ENCODE assay signal across 22 cellular contexts in genomic region chr9:126833020-126833419, GRCh38. TPM values are rescaled to one million over a fixed set of nuclear protein-coding genes. Genes with fewer than 3 reads are reported as not detected.
A peak's percentile ranks its signal among the peaks of the same experiment; 100 is the strongest.
DNase-seq lines count a peak whose midpoint lies in the region; ATAC-seq and TF ChIP-seq lines count a peak whose summit lies in the region.
"Had no signal": no experiment of that assay in that cellular context is flagged by ENCODE, and none has a peak within 500 bp of the region (broad histone marks: within the 10 kb centered on the region; RNA-seq: fewer than 3 reads in every experiment).

No MANE protein-coding gene starts in this region.

- no peaks in the 10 kb centered on the region for H3K27me3 ChIP-seq in mammary epithelial cell (ENCODE audit: insufficient read depth, low read length)
- no peaks in the 10 kb centered on the region for H3K27me3 ChIP-seq in layer of hippocampus (ENCODE audit: control insufficient read depth, insufficient read depth, low read length)
- H3K27me3 ChIP-seq in gastrocnemius medialis, result no peaks in the 10 kb centered on the region
- H3K27me3 ChIP-seq: BLaER1 had no signal

- H3K36me3 Mint-ChIP-seq in MCF 10A (ENCODE audit: insufficient read depth, unreplicated experiment) (peaks cover 80% of the 10 kb centered on the region), WTC11 (peaks cover 33% of the 10 kb centered on the region)

- H3K9me3 ChIP-seq in mammary epithelial cell (replicated peaks; ENCODE audit: insufficient read depth, low read length) (no peaks in the 10 kb centered on the region), gastrocnemius medialis (no peaks in the 10 kb centered on the region)
- H3K9me3 ChIP-seq: BLaER1 had no signal

- POLR2A ChIA-PET in MCF 10A (lab: Yijun Ruan, JAX), result interaction anchor here (0.9 to 1.5 kb wide), 2 partner anchors 24 to 27 kb away, joined by 3 to 5 read pairs; no protein-coding TSS in a partner anchor
- POLR2A ChIA-PET in WTC11 (lab: Charles Lee), result no interaction called here

- H3K36me3 ChIP-seq in mammary epithelial cell (ENCODE audit: insufficient read depth, low read length), result peaks cover 15% of the 10 kb centered on the region
- H3K36me3 ChIP-seq in gastrocnemius medialis, result peaks cover 0 to 53% of the 10 kb centered on the region in 2 donors

- WGBS in mammary epithelial cell (ENCODE audit: low coverage, missing lambda C conversion rate), result 90% methylated on average over 16 of the region's 24 CpGs

- in situ Hi-C loops in mammary epithelial cell (cut with MboI; ENCODE audit: low sequenced_read_pairs in 2 of 2) (no loop called here), gastrocnemius medialis (cut with MboI; ENCODE audit: low sequenced_read_pairs in 4 of 4) (no loop called here)

- H3K79me2 ChIP-seq in mammary epithelial cell (ENCODE audit: insufficient read depth, low read length), result peaks cover 74% of the 10 kb centered on the region

- TF ChIP-seq CTCF in MCF 10A (IDR thresholded peaks at IDR 0.05; ENCODE audit: unreplicated experiment) (no peak), mammary epithelial cell (conservative IDR thresholded peaks at IDR 0.05 in 1 of 2, IDR thresholded peaks at IDR 0.05 in 1 of 2; ENCODE audit: extremely low read depth in 1 of 2, insufficient read depth in 1 of 2, low read depth in 1 of 2, low read length in 2 of 2) (no peak), WTC11 (IDR thresholded peaks at IDR 0.05) (no peak), gastrocnemius medialis (IDR thresholded peaks at IDR 0.05 in 4 of 5, conservative IDR thresholded peaks at IDR 0.05 in 1 of 5) (no peak)

- H3K27ac Mint-ChIP-seq in MCF 10A (ENCODE audit: low read depth, unreplicated experiment) (peak overlapping the region; percentile 23), WTC11 (peak overlapping the region; percentile 9; the same call in 1 of the 2 replicates)

- H3K27ac ChIP-seq in mammary epithelial cell (ENCODE audit: insufficient read depth, low read depth, low read length) (no peak overlapping the region), layer of hippocampus (ENCODE audit: low read depth, low read length) (peak overlapping the region; percentile 68), gastrocnemius medialis (peak overlapping the region; percentile 51 to 70 (median 59))
- H3K27ac ChIP-seq: 22Rv1, BLaER1 had no signal

- no peak overlapping the region for H3K9ac ChIP-seq in mammary epithelial cell (ENCODE audit: insufficient read depth, low read length)
- H3K9ac ChIP-seq: BLaER1 had no signal

- H4K20me1 ChIP-seq in mammary epithelial cell (ENCODE audit: insufficient read depth, low read length), result no peaks in the 10 kb centered on the region

- DNase-seq in MCF 10A (ENCODE audit: unreplicated experiment), result no peak
- no peak for DNase-seq in mammary epithelial cell
- DNase-seq in WTC11 (ENCODE audit: low spot score), result no peak
- no peak for DNase-seq in gastrocnemius medialis
- no peak for DNase-seq in NCI-H2196 (lab: John Stamatoyannopoulos, UW; ENCODE audit: unreplicated experiment)
- no peak for DNase-seq in UCSD-AML1 (lab: John Stamatoyannopoulos, UW; ENCODE audit: unreplicated experiment)
- DNase-seq: ACHN; CD8-positive, alpha-beta memory T cell; GDM1; NCI-H1092; NCI-H1436; NCI-H2029; NCI-H226; NCI-H524; NCI-H774; NK-92 treated with Interleukin-12 subunit alpha and Interleukin-12 subunit beta, amount 100 ng/mL, for 24 hours; SIG-M5 had no signal

- no peak overlapping the region for H2AFZ ChIP-seq in mammary epithelial cell (ENCODE audit: low read depth, low read length)

- ATAC-seq in WTC11 (no peak), gastrocnemius medialis (peak in 1 of 2 donors; percentile 8), HG03457 (IDR thresholded peaks at IDR 0.05; ENCODE audit: unreplicated experiment) (no peak)
- ATAC-seq: K562 had no signal

- CTCF ChIA-PET in MCF 10A (lab: Yijun Ruan, JAX) (interaction anchor here (1.0 to 1.5 kb wide), 3 partner anchors 11 to 51 kb away, joined by 3 read pairs; no protein-coding TSS in a partner anchor), mammary epithelial cell (lab: Charles Lee; ENCODE audit: low non-redundant PET) (interaction anchor here (0.5 kb wide), 1 partner anchor 127 kb away, joined by 3 read pairs; no protein-coding TSS in a partner anchor), WTC11 (lab: Charles Lee) (no interaction called here)

- dilution Hi-C loops in mammary epithelial cell (cut with HindIII; ENCODE audit: low sequenced_read_pairs), result no loop called here

- no peak overlapping the region for H3K4me2 ChIP-seq in mammary epithelial cell (ENCODE audit: insufficient read depth, low read depth, low read length)
- H3K4me2 ChIP-seq: BLaER1 had no signal

- intact Hi-C loops in MCF 10A (cut with micrococcal nuclease) (no loop called here), mammary epithelial cell (cut with micrococcal nuclease) (no loop called here), gastrocnemius medialis (cut with DNase I; ENCODE audit: low total_unique reads) (no loop called here)

- no peaks in the 10 kb centered on the region for H3K4me1 ChIP-seq in mammary epithelial cell (ENCODE audit: insufficient read depth, low read length)
- H3K4me1 ChIP-seq in gastrocnemius medialis, result peaks cover 56 to 82% of the 10 kb centered on the region in 2 donors

- no peak for TF ChIP-seq POLR2A in gastrocnemius medialis (IDR thresholded peaks at IDR 0.05)

- H3K9me3 Mint-ChIP-seq in MCF 10A (ENCODE audit: unreplicated experiment) (no peaks in the 10 kb centered on the region), WTC11 (no peaks in the 10 kb centered on the region)
- H3K9me3 Mint-ChIP-seq: CD8-positive, alpha-beta memory T cell had no signal

- H3K4me3 Mint-ChIP-seq in MCF 10A (ENCODE audit: unreplicated experiment) (no peak overlapping the region), WTC11 (no peak overlapping the region)
- H3K4me3 Mint-ChIP-seq: CD8-positive, alpha-beta memory T cell had no signal

- no peaks in the 10 kb centered on the region for H3K27me3 Mint-ChIP-seq in MCF 10A (ENCODE audit: insufficient read depth, unreplicated experiment)
- no peaks in the 10 kb centered on the region for H3K27me3 Mint-ChIP-seq in WTC11 (ENCODE audit: low read depth)
- H3K27me3 Mint-ChIP-seq: CD8-positive, alpha-beta memory T cell had no signal

- H3K4me3 ChIP-seq in mammary epithelial cell (replicated peaks in 1 of 3; ENCODE audit: insufficient read depth in 1 of 3, low read depth in 2 of 3, low read length in 3 of 3) (no peak overlapping the region), gastrocnemius medialis (no peak overlapping the region)
- H3K4me3 ChIP-seq: BLaER1, K562 had no signal

- BruUV-seq in MCF 10A (replicated peaks; lab: Mats Ljungman, UMichigan) (no TSS peak), mammary epithelial cell (replicated peaks; lab: Mats Ljungman, UMichigan) (no TSS peak)

- peaks cover 16% of the 10 kb centered on the region for H3K4me1 Mint-ChIP-seq in MCF 10A (ENCODE audit: insufficient read depth, unreplicated experiment)
- H3K4me1 Mint-ChIP-seq in WTC11, result no peaks in the 10 kb centered on the region

TF ChIP-seq in WTC11, 78 proteins besides CTCF, POLR2A, EP300 and RAD21 (continues in another document):
- TF ChIP-seq SMAD4 (CRISPR knock-in tag; IDR thresholded peaks at IDR 0.05) (no peak), PREB (CRISPR knock-in tag; IDR thresholded peaks at IDR 0.05; ENCODE audit: borderline replicate concordance) (no peak), NFYB (CRISPR knock-in tag; conservative IDR thresholded peaks at IDR 0.05; ENCODE audit: low read depth) (no peak), FOXK1 (CRISPR knock-in tag; IDR thresholded peaks at IDR 0.05) (no peak), ZNF232 (CRISPR knock-in tag; IDR thresholded peaks at IDR 0.05) (no peak), AR (CRISPR knock-in tag; IDR thresholded peaks at IDR 0.05) (no peak)

RNA-seq across cellular contexts. Expression of gene ZBTB34, which starts 27.4 kb away (rescaled TPM):
- total RNA-seq in MCF 10A (2022), result 4.6 and 6.9 TPM in 2 replicates
- 10 to 100 TPM in 1 of 2 donors, 1 to 10 TPM in 1; 5.1 to 10.3 TPM for total RNA-seq in mammary epithelial cell
- 3.4 TPM for polyA plus RNA-seq in mammary epithelial cell
- polyA minus RNA-seq in mammary epithelial cell, result 7.0 TPM
- total RNA-seq in WTC11 (2021), result 15.9 to 18.4 TPM (median 16.9 TPM) in 3 replicates
- 1 to 10 TPM; 6.2 to 8.7 (median 6.9) TPM for total RNA-seq in gastrocnemius medialis

RNA-seq across cellular contexts. Expression of gene ZBTB43, which starts 28.2 kb away (rescaled TPM):
- total RNA-seq in MCF 10A (2022) (32.4 and 44.2 TPM in 2 replicates), mammary epithelial cell (10 to 100 TPM; 24.0 to 32.4 TPM), WTC11 (2021) (13.6 to 23.8 TPM (median 14.7 TPM) in 3 replicates), gastrocnemius medialis (10 to 100 TPM; 44.9 to 65.2 (median 60.0) TPM)
- polyA plus RNA-seq in mammary epithelial cell, result 7.0 TPM
- 6.4 TPM for polyA minus RNA-seq in mammary epithelial cell
